ENCODE assay signal across 9 cellular contexts in genomic region chr7:90709501-90710465, GRCh38.
DNase-seq lines count a peak whose midpoint lies in the region; ATAC-seq and TF ChIP-seq lines count a peak whose summit lies in the region.
"Had no signal": no experiment of that assay in that cellular context is flagged by ENCODE, and none has a peak within 500 bp of the region (broad histone marks: within the 10 kb centered on the region; RNA-seq: fewer than 3 reads in every experiment).

No MANE protein-coding gene starts in this region.

- no peak overlapping the region for H4K8ac ChIP-seq in IMR-90 (ENCODE audit: low read depth in 2 of 2, low read length in 2 of 2)

- intact Hi-C loops in IMR-90 (cut with micrococcal nuclease) (loop anchor here (5.0 kb wide), 2 partner anchors 112 to 323 kb away; partner anchors contain the start of gene CDK14), sciatic nerve (cut with DNase I) (no loop called here)

- in situ Hi-C loops in IMR-90 (cut with MboI; ENCODE audit: low sequenced_read_pairs): no loop called here

- no peak overlapping the region for H4K91ac ChIP-seq in IMR-90 (ENCODE audit: insufficient read depth, low read depth, low read length)

- H3K18ac ChIP-seq in IMR-90 (ENCODE audit: low read depth, low read length): no peak overlapping the region

- H3K9me3 ChIP-seq in IMR-90 (ENCODE audit: control insufficient read depth, insufficient read depth, low read length) (no peaks in the 10 kb centered on the region), endocrine pancreas (ENCODE audit: control insufficient read depth, low read length) (no peaks in the 10 kb centered on the region)

- POLR2A ChIA-PET in IMR-90 (lab: Charles Lee; ENCODE audit: unreplicated experiment): no interaction called here
- POLR2A ChIA-PET in HEK293T (lab: Yijun Ruan, JAX): no interaction called here

- no peaks in the 10 kb centered on the region for H3K36me3 ChIP-seq in IMR-90 (ENCODE audit: control insufficient read depth, insufficient read depth, low read length)
- H3K36me3 ChIP-seq in endocrine pancreas (ENCODE audit: control insufficient read depth, insufficient read depth, low read length): no peaks in the 10 kb centered on the region

- H3K56ac ChIP-seq in IMR-90 (ENCODE audit: extremely low read depth, insufficient read depth, low read length): no peak overlapping the region

- H4K5ac ChIP-seq in IMR-90 (ENCODE audit: low read depth, low read length): no peak overlapping the region

- no peak overlapping the region for H3K4me3 ChIP-seq in IMR-90 (ENCODE audit: insufficient read depth, low read depth, low read length)
- H3K4me3 ChIP-seq in endocrine pancreas (ENCODE audit: control insufficient read depth, insufficient read depth, low read length): peak overlapping the region; percentile 76

- H2BK120ac ChIP-seq in IMR-90 (ENCODE audit: low read depth, low read length): no peak overlapping the region

- peaks cover 11 to 26% of the 10 kb centered on the region in 2 experiments for H3K79me1 ChIP-seq in IMR-90 (ENCODE audit: low read depth in 1 of 2, low read length in 2 of 2)

- TF ChIP-seq POLR2A in IMR-90 (IDR thresholded peaks at IDR 0.05; ENCODE audit: low read depth, low read length): no peak

- no peak overlapping the region for H3K14ac ChIP-seq in IMR-90 (replicated peaks; ENCODE audit: low read depth, low read length)

- H3K27me3 ChIP-seq in IMR-90 (ENCODE audit: control insufficient read depth, insufficient read depth, low read length) (no peaks in the 10 kb centered on the region), endocrine pancreas (ENCODE audit: control insufficient read depth, insufficient read depth, low read length) (no peaks in the 10 kb centered on the region)

- no peak overlapping the region for H2AFZ ChIP-seq in IMR-90 (replicated peaks; ENCODE audit: low read length, poor library complexity)

- BruUV-seq in IMR-90 (replicated peaks; lab: Mats Ljungman, UMichigan): no TSS peak

- TF ChIP-seq RAD21 in IMR-90 (IDR thresholded peaks at IDR 0.05; ENCODE audit: low read length): no peak

- H3K9ac ChIP-seq in IMR-90 (ENCODE audit: low read depth, low read length): no peak overlapping the region
- no peak overlapping the region for H3K9ac ChIP-seq in endocrine pancreas (ENCODE audit: control insufficient read depth, insufficient read depth, low read length)

- H2AK5ac ChIP-seq in IMR-90 (ENCODE audit: low read depth, low read length): no peak overlapping the region

- peaks cover 25% of the 10 kb centered on the region; the same call in 1 of the 2 replicates for H4K20me1 ChIP-seq in IMR-90 (ENCODE audit: insufficient read depth, low read length)

- peaks cover 6% of the 10 kb centered on the region; the same call in 1 of the 2 replicates for H3K9me1 ChIP-seq in IMR-90 (ENCODE audit: insufficient read depth, low read length)

- CTCF ChIA-PET in IMR-90 (lab: Yijun Ruan, JAX): interaction anchor here (0.7 to 1.1 kb wide), 2 partner anchors 10 to 298 kb away, joined by 3 read pairs; no protein-coding TSS in a partner anchor
- CTCF ChIA-PET in HEK293T (lab: Yijun Ruan, JAX): interaction anchor here (0.6 to 1.6 kb wide), 6 partner anchors 24 to 325 kb away, joined by 3 to 5 read pairs (median 3); no protein-coding TSS in a partner anchor

- DNase-seq in Daoy (ENCODE audit: low read depth) (peak; percentile 7), IMR-90 (peak; percentile 78), sciatic nerve (ENCODE audit: low spot score) (no peak), HEK293T (ENCODE audit: extremely low spot score) (no peak), DMS 273 (lab: John Stamatoyannopoulos, UW; ENCODE audit: unreplicated experiment) (no peak)
- DNase-seq in activated naive CD4-positive, alpha-beta T cell treated with Interleukin-2 at 50 U/mL for 16 hours: no peak

- H3K27ac ChIP-seq in IMR-90 (ENCODE audit: insufficient read depth, low read length): no peak overlapping the region
- H3K27ac ChIP-seq: HL-60 had no signal

- H2BK20ac ChIP-seq in IMR-90 (ENCODE audit: low read depth, low read length): no peak overlapping the region

- H3K4me1 ChIP-seq in IMR-90 (ENCODE audit: control insufficient read depth, insufficient read depth, low read length) (peaks cover 12% of the 10 kb centered on the region), endocrine pancreas (ENCODE audit: control insufficient read depth, insufficient read depth, low read length) (peaks cover 28% of the 10 kb centered on the region)

- no peak for TF ChIP-seq CTCF in IMR-90 (conservative IDR thresholded peaks at IDR 0.05; ENCODE audit: low read depth, low read length)

- H3K23ac ChIP-seq in IMR-90 (ENCODE audit: low read depth, low read length): no peak overlapping the region

- H3K4me2 ChIP-seq in IMR-90 (ENCODE audit: low read depth, low read length): peak overlapping the region; percentile 65; the same call in 1 of the 2 replicates

- WGBS in IMR-90 (ENCODE audit: extremely low coverage in 2 of 2, insufficient read length in 1 of 2), 2 experiments: 34% methylated on average over 4 of the region's 11 CpGs; no CpG with 5 or more reads in 1 of the 2 experiments

- no peak overlapping the region for H2BK15ac ChIP-seq in IMR-90 (ENCODE audit: low read depth, low read length)

- no peak overlapping the region for H3K4ac ChIP-seq in IMR-90 (ENCODE audit: low read depth, low read length)

- dilution Hi-C loops in IMR-90 (cut with HindIII; ENCODE audit: low sequenced_read_pairs, unreplicated experiment): no loop called here

- H2AK9ac ChIP-seq in IMR-90 (replicated peaks; ENCODE audit: low read depth, low read length, poor library complexity): no peak overlapping the region

- no peak overlapping the region for H2BK5ac ChIP-seq in IMR-90 (ENCODE audit: low read depth, low read length, poor library complexity, severe bottlenecking)

- peak; percentile 45 for ATAC-seq in GM21423 (IDR thresholded peaks at IDR 0.05; ENCODE audit: unreplicated experiment)
- ATAC-seq in IMR-90 (ENCODE audit: low read depth): peak; percentile 36; the same call in 1 of the 2 replicates
- ATAC-seq in sciatic nerve: peak; percentile 71

TF ChIP-seq in IMR-90, 13 proteins besides CTCF, POLR2A, EP300 and RAD21:
- TF ChIP-seq CHD1 (IDR thresholded peaks at IDR 0.05; ENCODE audit: low read depth, low read length) (no peak), SMC3 (IDR thresholded peaks at IDR 0.05; ENCODE audit: low read depth, low read length) (no peak), FOS (IDR thresholded peaks at IDR 0.05; ENCODE audit: low read depth, low read length) (no peak), NFE2L2 (IDR thresholded peaks at IDR 0.05; ENCODE audit: low read depth, low read length) (no peak), ELK1 (IDR thresholded peaks at IDR 0.05; ENCODE audit: borderline replicate concordance, low read depth, low read length) (no peak)

TF ChIP-seq in HEK293T, 16 proteins besides CTCF, POLR2A, EP300 and RAD21:
- no peak for TF ChIP-seq BHLHE40 (IDR thresholded peaks at IDR 0.05; ENCODE audit: borderline replicate concordance)
- TF ChIP-seq FOXM1 (IDR thresholded peaks at IDR 0.05; ENCODE audit: borderline replicate concordance): no peak

Comparison
In these comparisons a context has a peak if more than half of its experiments do, and no peak if none do; other contexts are left out.
1. DNase-seq: peak in Daoy (single experiment) and IMR-90 (single experiment); none in sciatic nerve (single experiment), activated naive CD4-positive, alpha-beta T cell treated with Interleukin-2 at 50 U/mL for 16 hours (single experiment), HEK293T (single experiment) and DMS 273 (single experiment).
2. Peak in every context shown above with its lines, with median percentiles within 50 percentile points of each other: ATAC-seq.